8 cellular contexts compared by ENCODE assay signal in genomic region chr13:101452519-101453485, GRCh38. TPM values are rescaled to one million over a fixed set of nuclear protein-coding genes. Genes with fewer than 3 reads are reported as not detected.
DNase-seq lines count a peak whose midpoint lies in the region; ATAC-seq and TF ChIP-seq lines count a peak whose summit lies in the region.

Gene ITGBL1 (plus strand): TSS chr13:101452675. CDS start chr13:101452834, 159 bp downstream.

- H3K4me1 Mint-ChIP-seq in activated T-cell treated with anti-CD3 and anti-CD28 coated beads, Interleukin-2, amount 50 U/mL, for 4 hours (ENCODE audit: low read depth) = peaks cover 3% of the 10 kb centered on the region

- H3K36me3 ChIP-seq in KMS-11 (ENCODE audit: insufficient read depth) (no peaks in the 10 kb centered on the region), rectal smooth muscle tissue (ENCODE audit: control insufficient read depth, insufficient read depth, low read length) (no peaks in the 10 kb centered on the region)

- H3K4me1 ChIP-seq in KMS-11 (ENCODE audit: low read depth, poor library complexity, severe bottlenecking) = no peaks in the 10 kb centered on the region
- no peaks in the 10 kb centered on the region for H3K4me1 ChIP-seq in rectal smooth muscle tissue (ENCODE audit: control insufficient read depth, insufficient read depth, low read length)

- no peaks in the 10 kb centered on the region for H4K20me1 ChIP-seq in KMS-11 (ENCODE audit: insufficient read depth)

- peaks cover 31% of the 10 kb centered on the region for H3K27me3 Mint-ChIP-seq in activated T-cell treated with anti-CD3 and anti-CD28 coated beads, Interleukin-2, amount 50 U/mL, for 4 hours (ENCODE audit: low read depth)

- peak; percentile 83 for ATAC-seq in GM21447 (IDR thresholded peaks at IDR 0.05; ENCODE audit: unreplicated experiment)
- no peak for ATAC-seq in activated T-cell treated with anti-CD3 and anti-CD28 coated beads, Interleukin-2, amount 50 U/mL, for 4 hours

- H3K9ac ChIP-seq in KMS-11 = no peak within 1 kb of the TSS
- no peak within 1 kb of the TSS for H3K9ac ChIP-seq in rectal smooth muscle tissue (ENCODE audit: low read length)

- H3K27me3 ChIP-seq in KMS-11 (ENCODE audit: insufficient read depth, low read depth) (no peaks in the 10 kb centered on the region), rectal smooth muscle tissue (ENCODE audit: control insufficient read depth, insufficient read depth, low read length) (no peaks in the 10 kb centered on the region)

- H2AFZ ChIP-seq in KMS-11 (ENCODE audit: low read depth) = peak within 1 kb of the TSS; percentile 6; the same call in 1 of the 2 replicates

- no peak within 1 kb of the TSS for H3K4me3 ChIP-seq in KMS-11 (IDR thresholded peaks at IDR 0.05; ENCODE audit: insufficient read depth, low read depth, low read length)
- peak within 1 kb of the TSS; percentile 21 for H3K4me3 ChIP-seq in epithelial cell of esophagus (ENCODE audit: low read length)
- H3K4me3 ChIP-seq in rectal smooth muscle tissue (ENCODE audit: low read length) = peak within 1 kb of the TSS; percentile 40

- no peak within 1 kb of the TSS for H3K4me2 ChIP-seq in KMS-11

- no peaks in the 10 kb centered on the region for H3K9me3 Mint-ChIP-seq in activated T-cell treated with anti-CD3 and anti-CD28 coated beads, Interleukin-2, amount 50 U/mL, for 4 hours

- H3K4me3 Mint-ChIP-seq in activated T-cell treated with anti-CD3 and anti-CD28 coated beads, Interleukin-2, amount 50 U/mL, for 4 hours = no peak within 1 kb of the TSS

- H3K27ac ChIP-seq in KMS-11 (no peak within 1 kb of the TSS), rectal smooth muscle tissue (ENCODE audit: low read depth, low read length) (no peak within 1 kb of the TSS)

- TF ChIP-seq CTCF in KMS-11 (conservative IDR thresholded peaks at IDR 0.05; ENCODE audit: low read depth, low read length) (no peak), epithelial cell of esophagus (IDR thresholded peaks at IDR 0.05; ENCODE audit: insufficient read depth, low read depth, low read length, missing control alignments) (no peak)

- no peaks in the 10 kb centered on the region for H3K79me2 ChIP-seq in KMS-11 (ENCODE audit: insufficient read depth, low read depth)

- DNase-seq in D341Med (ENCODE audit: low spot score) (peak; percentile 21), epithelial cell of esophagus (ENCODE audit: low read depth) (no peak), HPDE6-E6E7 (ENCODE audit: extremely low spot score) (no peak)
- DNase-seq in activated T-cell treated with anti-CD3 and anti-CD28 coated beads, Interleukin-2, amount 50 U/mL, for 4 hours = no peak
- DNase-seq in stimulated activated CD8-positive, alpha-beta memory T cell treated with anti-CD3 and anti-CD28 coated beads, Interleukin-4, amount 100 ng/mL, for 48 hours = no peak

- H3K36me3 Mint-ChIP-seq in activated T-cell treated with anti-CD3 and anti-CD28 coated beads, Interleukin-2, amount 50 U/mL, for 4 hours (ENCODE audit: insufficient read depth) = no peaks in the 10 kb centered on the region

RNA-seq across cellular contexts. Expression of gene ITGBL1, which starts in this region (rescaled TPM):
- under 1 TPM in 1 of 3 donors, not detected in 2; 0.11 TPM for total RNA-seq in activated T-cell treated with anti-CD3 and anti-CD28 coated beads, Interleukin-2, amount 50 U/mL, for 4 hours
